ENCODE assay signal across 10 cellular contexts in the genomic region with DNA sequence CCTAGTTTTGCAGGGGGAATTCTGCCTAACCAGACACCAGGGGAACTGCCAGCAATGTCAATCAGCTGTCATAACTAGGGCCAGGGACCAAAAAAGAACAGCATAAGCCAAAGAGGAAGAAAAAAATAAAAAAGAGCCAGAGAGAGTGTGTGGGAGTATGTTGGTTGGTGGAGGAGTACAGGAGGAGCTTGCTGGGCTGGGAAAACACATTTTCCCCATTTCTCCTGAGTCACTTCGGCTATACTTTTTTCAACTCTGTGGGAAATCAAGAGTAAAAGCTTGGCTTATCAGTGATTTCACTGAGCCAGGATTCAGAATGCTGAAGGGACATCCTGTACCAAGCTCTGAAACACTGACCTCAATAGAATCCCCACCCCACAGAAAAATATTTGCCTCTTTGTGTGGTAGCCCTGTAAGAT.
DNase-seq lines count a peak whose midpoint lies in the region; ATAC-seq and TF ChIP-seq lines count a peak whose summit lies in the region.
"Had no signal": no experiment of that assay in that cellular context is flagged by ENCODE, and none has a peak within 500 bp of the region (broad histone marks: within the 10 kb centered on the region; RNA-seq: fewer than 3 reads in every experiment).

No MANE protein-coding gene starts in this region.

- peaks cover 36% of the 10 kb centered on the region for H3K4me1 ChIP-seq in GM23248 (ENCODE audit: insufficient read depth)

- TF ChIP-seq CTCF in brain microvascular endothelial cell (IDR thresholded peaks at IDR 0.05; ENCODE audit: low read depth, low read length, missing control alignments) = no peak
- TF ChIP-seq CTCF in retinal pigment epithelial cell (conservative IDR thresholded peaks at IDR 0.05; ENCODE audit: low read depth, low read length) = no peak

- H3K4me2 ChIP-seq in GM23248 (ENCODE audit: unreplicated experiment) = peak overlapping the region; percentile 17

- no peak for ATAC-seq in HG02938 (IDR thresholded peaks at IDR 0.05; ENCODE audit: unreplicated experiment)

- DNase-seq in GM23248 (peak; percentile 60), brain microvascular endothelial cell (peak; percentile 97), hepatic stellate cell (ENCODE audit: low spot score) (peak; percentile 34), retinal pigment epithelial cell (ENCODE audit: low read depth) (peak; percentile 97), NCI-H2081 (lab: John Stamatoyannopoulos, UW) (no peak)
- DNase-seq in central memory CD4-positive, alpha-beta T cell = no peak
- DNase-seq in stimulated activated CD4-positive, alpha-beta T cell treated with anti-CD3 and anti-CD28 coated beads, Interleukin-12 subunit alpha, Interleukin-12 subunit beta, amount 100 ng/mL, for 4 hours = no peak
- DNase-seq: activated CD4-positive, CD25-positive, alpha-beta regulatory T cell; NK-92 treated with Interleukin-12 subunit alpha and Interleukin-12 subunit beta, amount 100 ng/mL, for 24 hours had no signal

- H3F3A ChIP-seq in GM23248 (ENCODE audit: insufficient read depth) = peaks cover 30% of the 10 kb centered on the region; the same call in 1 of the 2 replicates

- no peak overlapping the region for H3K9ac ChIP-seq in GM23248

- no peak overlapping the region for H3K4me3 ChIP-seq in GM23248
- no peak overlapping the region for H3K4me3 ChIP-seq in brain microvascular endothelial cell (ENCODE audit: low read depth, low read length)
- no peak overlapping the region for H3K4me3 ChIP-seq in retinal pigment epithelial cell (ENCODE audit: low read length)

- peaks cover 3% of the 10 kb centered on the region; the same call in 1 of the 2 replicates for H3K9me2 ChIP-seq in GM23248 (ENCODE audit: insufficient read depth)

- in situ Hi-C loops in GM23248 (cut with MboI) (no loop called here), brain microvascular endothelial cell (cut with HindIII; ENCODE audit: low pct_ligation_motif_present, low sequenced_read_pairs) (no loop called here)

- H3K9me3 ChIP-seq in GM23248 (ENCODE audit: low read depth) = no peaks in the 10 kb centered on the region

- H3K27ac ChIP-seq in GM23248 = 0 out of 2 replicates have a peak overlapping the region, but pooled peaks have one; percentile 11
- peak overlapping the region; percentile 99 for H3K27ac ChIP-seq in brain microvascular endothelial cell

- H3K79me2 ChIP-seq in GM23248 (ENCODE audit: insufficient read depth) = no peaks in the 10 kb centered on the region

- 12 to 21% methylated on average over 1 of the region's 1 CpG for WGBS in GM23248 (ENCODE audit: low coverage in 1 of 2, low lambda C conversion rate in 2 of 2, missing lambda C conversion rate in 2 of 2), 2 experiments

- H4K20me1 ChIP-seq in GM23248 (ENCODE audit: insufficient read depth) = no peaks in the 10 kb centered on the region

- peak overlapping the region; percentile 37 for H2AFZ ChIP-seq in GM23248

- H3K36me3 ChIP-seq in GM23248 (ENCODE audit: low read depth) (no peaks in the 10 kb centered on the region), brain microvascular endothelial cell (replicated peaks) (no peaks in the 10 kb centered on the region)

- H3K27me3 ChIP-seq in GM23248 (replicated peaks; ENCODE audit: insufficient read depth) (no peaks in the 10 kb centered on the region), brain microvascular endothelial cell (replicated peaks) (no peaks in the 10 kb centered on the region)

Comparison
In these comparisons a context has a peak if more than half of its experiments do, and no peak if none do; other contexts are left out.
1. DNase-seq: peak in GM23248 (single experiment), brain microvascular endothelial cell (single experiment), hepatic stellate cell (single experiment) and retinal pigment epithelial cell (single experiment); none in central memory CD4-positive, alpha-beta T cell (single experiment), NCI-H2081 (0 of 2) and stimulated activated CD4-positive, alpha-beta T cell treated with anti-CD3 and anti-CD28 coated beads, Interleukin-12 subunit alpha, Interleukin-12 subunit beta, amount 100 ng/mL, for 4 hours (single experiment).